13 cellular contexts compared by ENCODE assay signal in the genomic region with DNA sequence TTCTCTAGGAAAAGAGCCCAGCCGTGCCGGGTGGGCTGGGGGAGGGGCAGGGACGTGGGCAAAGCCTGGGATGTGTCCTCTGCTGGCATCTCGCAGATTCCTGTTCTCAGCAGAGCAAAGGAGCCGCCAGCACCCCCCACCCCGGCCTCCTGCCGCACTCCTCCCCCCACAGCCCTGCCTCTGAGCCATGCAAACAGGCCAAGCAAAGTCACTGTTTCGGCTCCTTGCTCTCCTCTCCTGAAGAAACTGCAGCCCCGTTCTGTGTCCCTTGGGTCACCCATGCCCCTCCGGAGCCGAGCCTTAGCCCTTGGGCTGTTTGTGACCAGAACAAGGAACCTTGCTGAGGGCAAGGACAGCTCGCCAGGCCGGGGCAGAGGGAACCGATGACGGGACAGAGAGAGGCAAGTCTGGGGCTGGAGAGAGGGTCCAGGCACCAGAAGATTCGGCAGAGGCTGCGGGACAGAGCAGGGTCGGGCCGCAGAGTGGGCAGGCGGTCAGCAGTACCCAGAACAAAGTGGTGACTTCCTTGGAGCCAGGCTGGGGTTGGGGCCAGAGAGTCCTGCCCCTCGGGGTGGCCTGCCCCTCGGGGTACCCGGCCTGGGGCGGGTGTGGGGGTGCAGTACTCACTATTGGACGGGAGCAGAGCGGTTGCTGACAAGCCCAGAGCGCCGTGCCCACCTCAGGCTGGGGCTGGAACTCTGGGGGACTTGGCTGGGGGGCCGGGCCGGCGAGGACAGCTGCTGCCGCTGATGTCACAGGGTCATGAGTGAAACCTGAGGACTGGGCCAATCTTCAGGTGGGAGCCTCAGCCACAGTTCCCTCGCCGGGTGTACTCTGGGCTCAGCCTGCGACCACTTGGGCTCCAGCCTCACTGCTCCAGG. TPM values are rescaled to one million over a fixed set of nuclear protein-coding genes. Genes with fewer than 3 reads are reported as not detected.
DNase-seq lines count a peak whose midpoint lies in the region; ATAC-seq, FAIRE-seq and TF ChIP-seq lines count a peak whose summit lies in the region.
"Had no signal": no experiment of that assay in that cellular context is flagged by ENCODE, and none has a peak within 500 bp of the region (broad histone marks: within the 10 kb centered on the region; RNA-seq: fewer than 3 reads in every experiment).

No MANE protein-coding gene starts in this region.

- H3K4me2 ChIP-seq in H9 (ENCODE audit: insufficient read depth, insufficient read length, low read length) (no peak overlapping the region), K562 (ENCODE audit: insufficient read depth, low read length) (no peak overlapping the region), skeletal muscle satellite cell (ENCODE audit: low read length) (peak overlapping the region; percentile 53)
- H3K4me2 ChIP-seq: PC-9 had no signal

- H3K36me3 ChIP-seq in K562 (ENCODE audit: control insufficient read depth, insufficient read depth, low read length) (no peaks in the 10 kb centered on the region), lower lobe of right lung (no peaks in the 10 kb centered on the region), skeletal muscle satellite cell (ENCODE audit: insufficient read depth, low read length) (no peaks in the 10 kb centered on the region)

- peak overlapping the region; percentile 30 for H3K18ac ChIP-seq in H9 (ENCODE audit: insufficient read length, low read depth, low read length)

- no peak overlapping the region for H2BK12ac ChIP-seq in H9 (ENCODE audit: insufficient read length, low read depth, low read length)

- no peak overlapping the region for H4K5ac ChIP-seq in H9 (ENCODE audit: insufficient read length, low read depth, low read length)

- H3K4me1 ChIP-seq in H9 (ENCODE audit: insufficient read depth, low read length) (no peaks in the 10 kb centered on the region; the same call in 1 of the 2 replicates), K562 (replicated peaks in 1 of 2; ENCODE audit: control insufficient read depth in 2 of 2, insufficient read depth in 2 of 2, low read length in 2 of 2) (peaks cover 7 to 37% of the 10 kb centered on the region in 2 experiments), lower lobe of right lung (peaks cover 44% of the 10 kb centered on the region), skeletal muscle satellite cell (ENCODE audit: control insufficient read depth, insufficient read depth, low read length) (peaks cover 30% of the 10 kb centered on the region)

- no peak overlapping the region for H4K8ac ChIP-seq in H9 (replicated peaks; ENCODE audit: insufficient read length, low read depth, low read length)

- H2AK5ac ChIP-seq in H9 (ENCODE audit: insufficient read length, low read length) = no peak overlapping the region

- TF ChIP-seq CTCF in H9 (conservative IDR thresholded peaks at IDR 0.05) (no peak), K562 (IDR thresholded peaks at IDR 0.05 in 2 of 3, conservative IDR thresholded peaks at IDR 0.05 in 1 of 3; ENCODE audit: insufficient read depth in 2 of 3, low read depth in 1 of 3, low read length in 3 of 3) (no peak), lower lobe of right lung (IDR thresholded peaks at IDR 0.05) (no peak)
- TF ChIP-seq CTCF in activated CD8-positive, alpha-beta T cell treated with anti-CD3 and anti-CD28 coated beads for 36 hours (IDR thresholded peaks at IDR 0.05) = no peak

- H3K4ac ChIP-seq in H9 (ENCODE audit: low read depth, low read length) = no peak overlapping the region

- no peak overlapping the region for H2BK20ac ChIP-seq in H9 (ENCODE audit: low read depth, low read length, poor library complexity, severe bottlenecking)

- no peaks in the 10 kb centered on the region for H4K20me1 ChIP-seq in H9 (ENCODE audit: control insufficient read depth, insufficient read depth, insufficient read length)
- no peaks in the 10 kb centered on the region for H4K20me1 ChIP-seq in K562 (replicated peaks; ENCODE audit: control insufficient read depth, insufficient read depth, low read length)

- H3K27me3 Mint-ChIP-seq in H9 (ENCODE audit: low read depth) = peaks cover 26% of the 10 kb centered on the region
- H3K27me3 Mint-ChIP-seq in activated CD8-positive, alpha-beta T cell treated with anti-CD3 and anti-CD28 coated beads for 36 hours = no peaks in the 10 kb centered on the region
- H3K27me3 Mint-ChIP-seq: naive thymus-derived CD8-positive, alpha-beta T cell had no signal

- no peaks in the 10 kb centered on the region for H3K79me1 ChIP-seq in H9 (ENCODE audit: insufficient read depth, low read depth, low read length, poor library complexity, severe bottlenecking)

- H3K27me3 ChIP-seq in H9 (ENCODE audit: insufficient read depth, low read length) (no peaks in the 10 kb centered on the region), K562 (ENCODE audit: control insufficient read depth in 2 of 2, insufficient read depth in 2 of 2, low read length in 2 of 2) (peaks cover 12 to 28% of the 10 kb centered on the region in 2 experiments; a peak in 4 of 5 replicates), lower lobe of right lung (ENCODE audit: low read depth) (peaks cover 6% of the 10 kb centered on the region), skeletal muscle satellite cell (ENCODE audit: control insufficient read depth, insufficient read depth, low read length) (peaks cover 43% of the 10 kb centered on the region)

- no peak overlapping the region for H2BK120ac ChIP-seq in H9 (ENCODE audit: low read depth, low read length, poor library complexity, severe bottlenecking)

- no peak overlapping the region for H4K91ac ChIP-seq in H9 (ENCODE audit: insufficient read length, low read depth, low read length)

- no peak for TF ChIP-seq RAD21 in K562 (CRISPR knock-in tag; conservative IDR thresholded peaks at IDR 0.05 in 1 of 2, IDR thresholded peaks at IDR 0.05 in 1 of 2)

- H3K56ac ChIP-seq in H9 (ENCODE audit: insufficient read length, low read depth, low read length) = no peak overlapping the region

- H3K27ac Mint-ChIP-seq in H9 = no peak overlapping the region; a peak in 2 of 7 replicates
- H3K27ac Mint-ChIP-seq in activated CD8-positive, alpha-beta T cell treated with anti-CD3 and anti-CD28 coated beads for 36 hours = no peak overlapping the region
- H3K27ac Mint-ChIP-seq: HFFc6 had no signal

- H3K23ac ChIP-seq in H9 (ENCODE audit: insufficient read length, low read depth, low read length) = no peak overlapping the region

- H3K9me3 ChIP-seq in H9 (ENCODE audit: control insufficient read depth, low read depth, low read length) = no peaks in the 10 kb centered on the region
- no peaks in the 10 kb centered on the region for H3K9me3 ChIP-seq in K562 (replicated peaks; ENCODE audit: control insufficient read depth, insufficient read depth, low read depth, low read length)
- no peaks in the 10 kb centered on the region for H3K9me3 ChIP-seq in lower lobe of right lung
- H3K9me3 ChIP-seq in skeletal muscle satellite cell (replicated peaks; ENCODE audit: low read length) = no peaks in the 10 kb centered on the region

- intact Hi-C loops in K562 (cut with micrococcal nuclease) (no loop called here), lower lobe of right lung (cut with DNase I) (no loop called here)
- intact Hi-C loops in activated CD8-positive, alpha-beta T cell treated with anti-CD3 and anti-CD28 coated beads for 36 hours (cut with micrococcal nuclease) = no loop called here

- in situ Hi-C loops in K562 (cut with MboI) = no loop called here
- in situ Hi-C loops in KBM-7 (cut with MboI; ENCODE audit: low pct_unique_long_range_greater_than_20kb, low sequenced_read_pairs) = no loop called here

- WGBS in H9 (ENCODE audit: extremely low coverage, insufficient read length, low lambda C conversion rate) = no CpG with 5 or more reads among the region's 35 CpGs
- WGBS in K562 (ENCODE audit: insufficient coverage, low coverage, missing lambda C conversion rate) = 22% methylated on average over 13 of the region's 35 CpGs

- H3K36me3 Mint-ChIP-seq in H9 (ENCODE audit: insufficient read depth in 1 of 3, low read depth in 3 of 3) = no peaks in the 10 kb centered on the region
- no peaks in the 10 kb centered on the region for H3K36me3 Mint-ChIP-seq in activated CD8-positive, alpha-beta T cell treated with anti-CD3 and anti-CD28 coated beads for 36 hours (ENCODE audit: low read depth)
- H3K36me3 Mint-ChIP-seq: naive thymus-derived CD8-positive, alpha-beta T cell had no signal

- H2AFZ ChIP-seq in H9 (ENCODE audit: low read length) (peak overlapping the region; percentile 86), K562 (ENCODE audit: low read depth, low read length) (no peak overlapping the region)
- H2AFZ ChIP-seq: PC-9 had no signal

- no peaks in the 10 kb centered on the region for H3K9me1 ChIP-seq in K562 (ENCODE audit: control insufficient read depth, insufficient read depth, low read length)

- 0 out of 2 replicates have a peak overlapping the region, but pooled peaks have one; percentile 66 for H3K14ac ChIP-seq in H9 (ENCODE audit: insufficient read depth, low read length)

- BruUV-seq in K562 (replicated peaks; lab: Mats Ljungman, UMichigan) = no TSS peak

- DNase-seq in H9 (peak; percentile 66), K562 (ENCODE audit: extremely low read depth in 1 of 4, low spot score in 3 of 4) (no peak), lower lobe of right lung (peak; percentile 45), KBM-7 (no peak), urothelium cell line (ENCODE audit: low spot score) (no peak)
- DNase-seq in activated CD8-positive, alpha-beta T cell treated with anti-CD3 and anti-CD28 coated beads for 36 hours = no peak
- DNase-seq: activated T-cell treated with anti-CD3 and anti-CD28 coated beads, Interleukin-2, amount 50 U/mL, for 4 hours; GDM1; HFFc6; naive thymus-derived CD8-positive, alpha-beta T cell; PC-9 had no signal

- no peak for TF ChIP-seq POLR2A in K562 (conservative IDR thresholded peaks at IDR 0.05)

- no peak for TF ChIP-seq EP300 in K562 (IDR thresholded peaks at IDR 0.05; ENCODE audit: low read length)

- POLR2A ChIA-PET in K562 (lab: Yijun Ruan, JAX) = no interaction called here
- POLR2A ChIA-PET in activated CD8-positive, alpha-beta T cell treated with anti-CD3 and anti-CD28 coated beads for 36 hours (lab: Charles Lee) = no interaction called here

- H3K9ac ChIP-seq in H9 (ENCODE audit: extremely low read depth, insufficient read length, low read length) = no peak overlapping the region
- peak overlapping the region in 1 of 2 experiments; percentile 79; a peak in 1 of 4 replicates for H3K9ac ChIP-seq in K562 (ENCODE audit: insufficient read depth in 1 of 2, low read depth in 2 of 2, low read length in 2 of 2)
- no peak overlapping the region for H3K9ac ChIP-seq in skeletal muscle satellite cell (ENCODE audit: low read depth, low read length)

- no peak for FAIRE-seq in K562 (lab: Jason Lieb, UNC)
- no peak for FAIRE-seq in urothelium cell line (lab: Jason Lieb, UNC)

- no peaks in the 10 kb centered on the region for H3K79me2 ChIP-seq in H9 (ENCODE audit: insufficient read depth, low read length)
- H3K79me2 ChIP-seq in K562 (ENCODE audit: control insufficient read depth, insufficient read depth, low read length) = no peaks in the 10 kb centered on the region

- peak overlapping the region in 1 of 2 experiments; percentile 18; a peak in 1 of 5 replicates for H3K4me3 Mint-ChIP-seq in H9
- H3K4me3 Mint-ChIP-seq in activated CD8-positive, alpha-beta T cell treated with anti-CD3 and anti-CD28 coated beads for 36 hours = no peak overlapping the region
- H3K4me3 Mint-ChIP-seq: activated T-cell treated with anti-CD3 and anti-CD28 coated beads, Interleukin-2, amount 50 U/mL, for 4 hours; HFFc6 had no signal

- no peaks in the 10 kb centered on the region for H3K23me2 ChIP-seq in H9 (ENCODE audit: insufficient read length, low read depth, low read length, poor library complexity, severe bottlenecking)

- no peak overlapping the region for H2BK15ac ChIP-seq in H9 (ENCODE audit: low read depth, low read length)

- H3K4me3 ChIP-seq in K562 (no peak overlapping the region), lower lobe of right lung (no peak overlapping the region), skeletal muscle satellite cell (ENCODE audit: low read length) (peak overlapping the region; percentile 19)
- H3K4me3 ChIP-seq: PC-9 had no signal

- no peak overlapping the region for H3T11ph ChIP-seq in H9 (ENCODE audit: low read length)

- 0 out of 3 replicates have a peak, but pooled peaks have one; percentile 16 for ATAC-seq in K562
- no peak for ATAC-seq in lower lobe of right lung
- ATAC-seq in activated CD8-positive, alpha-beta T cell treated with anti-CD3 and anti-CD28 coated beads for 36 hours = no peak
- ATAC-seq: activated T-cell treated with anti-CD3 and anti-CD28 coated beads, Interleukin-2, amount 50 U/mL, for 4 hours; naive thymus-derived CD8-positive, alpha-beta T cell had no signal

- H3K4me1 Mint-ChIP-seq in H9 = peaks cover 8 to 26% of the 10 kb centered on the region in 2 experiments
- H3K4me1 Mint-ChIP-seq in activated CD8-positive, alpha-beta T cell treated with anti-CD3 and anti-CD28 coated beads for 36 hours (ENCODE audit: low read depth) = peaks cover 51% of the 10 kb centered on the region

- CTCF ChIA-PET in K562 (lab: Yijun Ruan, JAX; ENCODE audit: low intra/inter-chr PET ratio) = interaction anchor here (0.6 to 1.0 kb wide), 3 partner anchors 27 to 70 kb away, joined by 3 read pairs; a partner anchor contains a TSS
- CTCF ChIA-PET in activated CD8-positive, alpha-beta T cell treated with anti-CD3 and anti-CD28 coated beads for 36 hours (lab: Charles Lee) = interaction anchor here (1.3 to 10.0 kb wide), 7 partner anchors 9 to 144 kb away, joined by 4 to 126 read pairs (median 14); a partner anchor contains a TSS

- no peaks in the 10 kb centered on the region; a peak in 2 of 5 replicates for H3K9me3 Mint-ChIP-seq in H9
- no peaks in the 10 kb centered on the region for H3K9me3 Mint-ChIP-seq in activated CD8-positive, alpha-beta T cell treated with anti-CD3 and anti-CD28 coated beads for 36 hours
- H3K9me3 Mint-ChIP-seq: activated T-cell treated with anti-CD3 and anti-CD28 coated beads, Interleukin-2, amount 50 U/mL, for 4 hours; HFFc6; naive thymus-derived CD8-positive, alpha-beta T cell had no signal

- H2BK5ac ChIP-seq in H9 (ENCODE audit: insufficient read length, low read length) = no peak overlapping the region

- no peak overlapping the region for H3K27ac ChIP-seq in H9 (ENCODE audit: insufficient read length, low read depth, low read length)
- no peak overlapping the region for H3K27ac ChIP-seq in K562 (ENCODE audit: extremely low read depth, low read depth, low read length)
- H3K27ac ChIP-seq in lower lobe of right lung = no peak overlapping the region
- H3K27ac ChIP-seq: PC-9 had no signal

RNA-seq across cellular contexts. Expression of a gene that starts 9.2 kb away (rescaled TPM):
- total RNA-seq in H9 (2021) (0.87 and 1.5 TPM in 2 replicates), K562 (2014; rRNA removed) (not detected in 2 replicates), K562 (2014; rRNA removed; fragmentation: Illumina TruSeq; extraction: Trizol) (not detected in 2 replicates), K562 (2015; rRNA removed; fragmentation: Illumina TruSeq; extraction: Trizol) (not detected in 2 replicates), K562 (2021) (0.04 TPM in 1 of 2 replicates, not detected in the other), lower lobe of right lung (11.3 TPM)
- 0.42 and 1.0 TPM in 2 replicates for total RNA-seq in K562 (2011; cell fraction: chromatin; rRNA removed; ENCODE audit: low replicate concordance)
- total RNA-seq in K562 (2011; cell fraction: nucleolus; rRNA removed) = 0.26 and 0.67 TPM in 2 replicates
- total RNA-seq in K562 (2011; cell fraction: nucleoplasm; rRNA removed) = 0.22 TPM in 1 of 2 replicates, not detected in the other
- polyA plus RNA-seq in K562 (2011; rRNA removed) (not detected in 2 replicates), K562 (2014; fragmentation: Illumina TruSeq; extraction: Trizol) (0.10 and 0.18 TPM in 2 replicates), K562 (2014; fragmentation: Nextera tagmentation; extraction: Ambion mirVana) (under 1 TPM; 0.08 to 0.20 TPM), K562 (2014; rRNA removed) (0.11 and 0.58 TPM in 2 replicates)
- 0.12 TPM in 1 of 2 replicates, not detected in the other for polyA plus RNA-seq in K562 (2011; cell fraction: cytosol; rRNA removed)
- 0.18 and 0.55 TPM in 2 replicates for polyA plus RNA-seq in K562 (2011; cell fraction: nucleus; rRNA removed)
- polyA plus RNA-seq in K562 (2012) = 2.3 and 2.6 TPM in 2 replicates
- polyA minus RNA-seq in K562 (2011; rRNA and poly(A)+ RNA removed) = not detected in 2 replicates
- polyA minus RNA-seq in K562 (2011; cell fraction: cytosol; rRNA and poly(A)+ RNA removed) = not detected in 2 replicates
- 0.27 and 0.44 TPM in 2 replicates for polyA minus RNA-seq in K562 (2011; cell fraction: nucleus; rRNA and poly(A)+ RNA removed)
- 0.44 and 1.5 TPM in 2 replicates for total RNA-seq in skeletal muscle satellite cell (2012; rRNA removed)
- 1 to 10 TPM in 1 of 2 experiments, under 1 TPM in 1; 0.74 to 2.5 TPM for total RNA-seq in activated CD8-positive, alpha-beta T cell treated with anti-CD3 and anti-CD28 coated beads for 36 hours

RNA-seq across cellular contexts. Expression of a gene that starts 16.3 kb away (rescaled TPM):
- 5.0 and 5.8 TPM in 2 replicates for total RNA-seq in H9 (2021)
- total RNA-seq in K562 (2011; cell fraction: chromatin; rRNA removed; ENCODE audit: low replicate concordance) = 2.2 and 9.7 TPM in 2 replicates
- total RNA-seq in K562 (2011; cell fraction: nucleolus; rRNA removed) = 4.7 and 5.7 TPM in 2 replicates
- total RNA-seq in K562 (2011; cell fraction: nucleoplasm; rRNA removed) = 2.8 and 3.1 TPM in 2 replicates
- 1.6 and 1.8 TPM in 2 replicates for total RNA-seq in K562 (2014; rRNA removed)
- total RNA-seq in K562 (2014; rRNA removed; fragmentation: Illumina TruSeq; extraction: Trizol) = 0.73 and 1.4 TPM in 2 replicates
- total RNA-seq in K562 (2015; rRNA removed; fragmentation: Illumina TruSeq; extraction: Trizol) = 0.08 and 0.29 TPM in 2 replicates
- total RNA-seq in K562 (2021) = 1.1 and 1.4 TPM in 2 replicates
- polyA plus RNA-seq in K562 (2011; rRNA removed) = 0.50 and 0.60 TPM in 2 replicates
- polyA plus RNA-seq in K562 (2011; cell fraction: cytosol; rRNA removed) = 0.21 and 0.37 TPM in 2 replicates
- polyA plus RNA-seq in K562 (2011; cell fraction: nucleus; rRNA removed) = 0.91 and 1.9 TPM in 2 replicates
- 0.78 and 3.2 TPM in 2 replicates for polyA plus RNA-seq in K562 (2012)
- polyA plus RNA-seq in K562 (2014; fragmentation: Illumina TruSeq; extraction: Trizol) = 1.9 and 4.6 TPM in 2 replicates
- 1 to 10 TPM; 1.7 to 2.6 TPM for polyA plus RNA-seq in K562 (2014; fragmentation: Nextera tagmentation; extraction: Ambion mirVana)
- polyA plus RNA-seq in K562 (2014; rRNA removed) = 0.54 and 2.1 TPM in 2 replicates
- 1.5 and 2.6 TPM in 2 replicates for polyA minus RNA-seq in K562 (2011; rRNA and poly(A)+ RNA removed)
- not detected in 2 replicates for polyA minus RNA-seq in K562 (2011; cell fraction: cytosol; rRNA and poly(A)+ RNA removed)
- polyA minus RNA-seq in K562 (2011; cell fraction: nucleus; rRNA and poly(A)+ RNA removed) = 3.4 and 4.6 TPM in 2 replicates
- 0.18 TPM for total RNA-seq in lower lobe of right lung
- total RNA-seq in skeletal muscle satellite cell (2012; rRNA removed) = under 0.01 TPM in 1 of 2 replicates, not detected in the other
- total RNA-seq in activated CD8-positive, alpha-beta T cell treated with anti-CD3 and anti-CD28 coated beads for 36 hours = under 1 TPM; 0.20 to 0.23 TPM
- total RNA-seq: HFFc6 had no signal
- polyA plus RNA-seq: CD4-positive, alpha-beta memory T cell; naive thymus-derived CD8-positive, alpha-beta T cell had no signal

RNA-seq across cellular contexts. Expression of a gene that starts 31.5 kb away (rescaled TPM):
- total RNA-seq in H9 (2021) (0.28 and 0.35 TPM in 2 replicates), K562 (2014; rRNA removed) (56.9 and 85.3 TPM in 2 replicates), K562 (2014; rRNA removed; fragmentation: Illumina TruSeq; extraction: Trizol) (28.3 and 42.2 TPM in 2 replicates), K562 (2015; rRNA removed; fragmentation: Illumina TruSeq; extraction: Trizol) (59.0 and 60.6 TPM in 2 replicates), K562 (2021) (60.6 and 65.4 TPM in 2 replicates), lower lobe of right lung (69.2 TPM)
- 34.7 and 120 TPM in 2 replicates for total RNA-seq in K562 (2011; cell fraction: chromatin; rRNA removed; ENCODE audit: low replicate concordance)
- 149 and 167 TPM in 2 replicates for total RNA-seq in K562 (2011; cell fraction: nucleolus; rRNA removed)
- 100 and 105 TPM in 2 replicates for total RNA-seq in K562 (2011; cell fraction: nucleoplasm; rRNA removed)
- polyA plus RNA-seq in K562 (2011; rRNA removed) (51.0 and 64.1 TPM in 2 replicates), K562 (2014; fragmentation: Illumina TruSeq; extraction: Trizol) (89.4 and 91.6 TPM in 2 replicates), K562 (2014; fragmentation: Nextera tagmentation; extraction: Ambion mirVana) (10 to 100 TPM; 37.9 to 68.1 TPM), K562 (2014; rRNA removed) (70.5 and 78.0 TPM in 2 replicates)
- polyA plus RNA-seq in K562 (2011; cell fraction: cytosol; rRNA removed) = 80.3 and 166 TPM in 2 replicates
- 42.4 and 69.3 TPM in 2 replicates for polyA plus RNA-seq in K562 (2011; cell fraction: nucleus; rRNA removed)
- polyA plus RNA-seq in K562 (2012) = 53.4 and 87.2 TPM in 2 replicates
- 33.3 and 54.4 TPM in 2 replicates for polyA minus RNA-seq in K562 (2011; rRNA and poly(A)+ RNA removed)
- 23.3 and 26.8 TPM in 2 replicates for polyA minus RNA-seq in K562 (2011; cell fraction: cytosol; rRNA and poly(A)+ RNA removed)
- polyA minus RNA-seq in K562 (2011; cell fraction: nucleus; rRNA and poly(A)+ RNA removed) = 50.1 and 59.2 TPM in 2 replicates
- total RNA-seq in skeletal muscle satellite cell (2012; rRNA removed) = 9.2 and 15.0 TPM in 2 replicates
- total RNA-seq in activated CD8-positive, alpha-beta T cell treated with anti-CD3 and anti-CD28 coated beads for 36 hours = 10 to 100 TPM; 53.3 to 53.7 TPM

RNA-seq across cellular contexts. Expression of a gene that starts 56.9 kb away (rescaled TPM):
- total RNA-seq in H9 (2021) (0.96 and 1.4 TPM in 2 replicates), K562 (2014; rRNA removed) (not detected in 2 replicates), K562 (2014; rRNA removed; fragmentation: Illumina TruSeq; extraction: Trizol) (0.44 TPM in 1 of 2 replicates, not detected in the other), K562 (2015; rRNA removed; fragmentation: Illumina TruSeq; extraction: Trizol) (not detected in 2 replicates), K562 (2021) (0.38 and 0.62 TPM in 2 replicates), lower lobe of right lung (4.7 TPM)
- total RNA-seq in K562 (2011; cell fraction: chromatin; rRNA removed; ENCODE audit: low replicate concordance) = not detected in 2 replicates
- total RNA-seq in K562 (2011; cell fraction: nucleolus; rRNA removed) = not detected in 2 replicates
- total RNA-seq in K562 (2011; cell fraction: nucleoplasm; rRNA removed) = 0.59 TPM in 1 of 2 replicates, not detected in the other
- polyA plus RNA-seq in K562 (2011; rRNA removed) (0.34 and 0.50 TPM in 2 replicates), K562 (2014; fragmentation: Illumina TruSeq; extraction: Trizol) (0.12 and 0.39 TPM in 2 replicates), K562 (2014; fragmentation: Nextera tagmentation; extraction: Ambion mirVana) (under 1 TPM; 0.15 to 0.18 TPM), K562 (2014; rRNA removed) (0.57 TPM in 1 of 2 replicates, not detected in the other)
- 0.36 and 0.80 TPM in 2 replicates for polyA plus RNA-seq in K562 (2011; cell fraction: cytosol; rRNA removed)
- polyA plus RNA-seq in K562 (2011; cell fraction: nucleus; rRNA removed) = 0.38 and 0.46 TPM in 2 replicates
- 0.86 and 0.99 TPM in 2 replicates for polyA plus RNA-seq in K562 (2012)
- polyA minus RNA-seq in K562 (2011; rRNA and poly(A)+ RNA removed) = not detected in 2 replicates
- polyA minus RNA-seq in K562 (2011; cell fraction: cytosol; rRNA and poly(A)+ RNA removed) = not detected in 2 replicates
- polyA minus RNA-seq in K562 (2011; cell fraction: nucleus; rRNA and poly(A)+ RNA removed) = not detected in 2 replicates
- total RNA-seq in skeletal muscle satellite cell (2012; rRNA removed) = not detected in 2 replicates
- total RNA-seq in activated CD8-positive, alpha-beta T cell treated with anti-CD3 and anti-CD28 coated beads for 36 hours = 10 to 100 TPM; 28.4 to 31.6 TPM
- total RNA-seq: PC-9 had no signal

Comparison
In these comparisons a context has a peak if more than half of its experiments do, and no peak if none do; other contexts are left out.
1. DNase-seq: peak in H9 (single experiment) and lower lobe of right lung (single experiment); none in K562 (0 of 4), KBM-7 (single experiment), activated CD8-positive, alpha-beta T cell treated with anti-CD3 and anti-CD28 coated beads for 36 hours (single experiment) and urothelium cell line (single experiment).
2. RNA of a gene that starts 31.5 kb away (total RNA-seq): 69.2 TPM in lower lobe of right lung (single experiment), 28.3 to 167 TPM in K562 and 53.3 to 53.7 TPM in activated CD8-positive, alpha-beta T cell treated with anti-CD3 and anti-CD28 coated beads for 36 hours; 0.28 to 0.35 TPM in H9; every median in the first group is over 10 times any median in the second.